ENCODE assay signal across 8 cellular contexts in genomic region chr1:23403735-23404486, GRCh38. TPM values are rescaled to one million over a fixed set of nuclear protein-coding genes. Genes with fewer than 3 reads are reported as not detected.
A peak's percentile ranks its signal among the peaks of the same experiment; 100 is the strongest.
DNase-seq lines count a peak whose midpoint lies in the region; FAIRE-seq and TF ChIP-seq lines count a peak whose summit lies in the region.

No MANE protein-coding gene starts in this region.

- no peak for TF ChIP-seq POLR2A in H54 (IDR thresholded peaks at IDR 0.05; ENCODE audit: low read depth, low read length)

- DNase-seq in AG08395 (ENCODE audit: low spot score), result peak; percentile 94
- peak; percentile 76 for DNase-seq in H54 (ENCODE audit: insufficient read length, low spot score)
- DNase-seq in NCI-H226, result peak; percentile 99
- peak; percentile 63 for DNase-seq in activated CD4-positive, CD25-positive, alpha-beta regulatory T cell treated with anti-CD3 and anti-CD28 coated beads, Interleukin-2, amount 50 U/mL, for 16 hours (ENCODE audit: low read depth, low spot score)
- DNase-seq in cerebellar cortex (ENCODE audit: low spot score), result peak; percentile 85
- peak; percentile 95 for DNase-seq in kidney
- peak; percentile 62 to 77 for DNase-seq in stimulated activated CD4-positive, alpha-beta T cell treated with anti-CD3 and anti-CD28 coated beads, Interleukin-15, amount 100 ng/mL, for 1 hour (ENCODE audit: low read depth in 1 of 2, low spot score in 1 of 2)
- no peak for DNase-seq in cortex of kidney (lab: John Stamatoyannopoulos, UW)

- intact Hi-C loops in kidney (cut with DNase I), result no loop called here

- peak; percentile 98 for TF ChIP-seq CTCF in kidney (IDR thresholded peaks at IDR 0.05; ENCODE audit: borderline replicate concordance, extremely low read depth, insufficient read depth)

- H3K4me3 ChIP-seq in kidney (ENCODE audit: low read length in 2 of 2), result peak overlapping the region in 1 of 2 donors; percentile 13

- H3K27ac ChIP-seq in kidney (ENCODE audit: low read depth in 2 of 2, low read length in 2 of 2), result peak overlapping the region; percentile 9 to 68

- H3K9me3 ChIP-seq in kidney (ENCODE audit: control insufficient read depth in 1 of 2, low read length in 2 of 2), result no peaks in the 10 kb centered on the region

- FAIRE-seq in H54 (lab: Jason Lieb, UNC) (peak; percentile 84), kidney (lab: Jason Lieb, UNC) (peak; percentile 82)

- peaks cover 13 to 19% of the 10 kb centered on the region in 2 donors for H3K36me3 ChIP-seq in kidney (ENCODE audit: control insufficient read depth in 1 of 2, insufficient read depth in 2 of 2, low read length in 2 of 2)

- H3K4me1 ChIP-seq in kidney (ENCODE audit: control insufficient read depth in 1 of 2, insufficient read depth in 1 of 2, low read depth in 1 of 2, low read length in 2 of 2), result peaks cover 11 to 18% of the 10 kb centered on the region in 2 donors

- peak overlapping the region in 1 of 2 donors; percentile 28 for H3K9ac ChIP-seq in kidney (ENCODE audit: low read length in 2 of 2)

RNA-seq across cellular contexts. Expression of gene TCEA3, which starts 20.6 kb away (rescaled TPM):
- total RNA-seq in kidney, result 46.3 TPM
- polyA plus RNA-seq in kidney (ENCODE audit: insufficient read depth, low read depth, low replicate concordance), result 93.2 TPM

RNA-seq across cellular contexts. Expression of gene ZNF436, which starts 34.3 kb away (rescaled TPM):
- 19.8 TPM for total RNA-seq in kidney
- 4.6 TPM for polyA plus RNA-seq in kidney (ENCODE audit: insufficient read depth, low read depth, low replicate concordance)

RNA-seq across cellular contexts. Expression of gene HNRNPR, which starts 59.8 kb away (rescaled TPM):
- total RNA-seq in kidney, result 126 TPM
- polyA plus RNA-seq in kidney (ENCODE audit: insufficient read depth, low read depth, low replicate concordance), result 45.3 TPM
